Comparison of ENCODE assay signal across 8 cellular contexts in genomic region chr13:91133941-91134772, GRCh38.
DNase-seq lines count a peak whose midpoint lies in the region; ATAC-seq lines count a peak whose summit lies in the region.

No MANE protein-coding gene starts in this region.

- ATAC-seq in GM19468 (IDR thresholded peaks at IDR 0.05; ENCODE audit: extremely low read depth, unreplicated experiment) (peak; percentile 29), HG03469 (IDR thresholded peaks at IDR 0.05; ENCODE audit: unreplicated experiment) (peak; percentile 79), left ventricle myocardium superior (peak; percentile 79), sciatic nerve (peak; percentile 84)

- DNase-seq in ELR (ENCODE audit: low read depth) (peak; percentile 72), NCI-H82 (lab: John Stamatoyannopoulos, UW) (peak; percentile 82), amniotic epithelial cell (ENCODE audit: low read depth) (peak; percentile 65), left ventricle myocardium superior (no peak), sciatic nerve (ENCODE audit: low spot score) (peak; percentile 63), mesenteric fat pad (ENCODE audit: low spot score) (no peak)

- intact Hi-C loops in left ventricle myocardium superior (cut with micrococcal nuclease) (no loop called here), sciatic nerve (cut with DNase I) (no loop called here)

Comparison
In these comparisons a context has a peak if more than half of its experiments do, and no peak if none do; other contexts are left out.
1. DNase-seq: peak in ELR (single experiment), NCI-H82 (single experiment), amniotic epithelial cell (single experiment) and sciatic nerve (single experiment); none in left ventricle myocardium superior (single experiment) and mesenteric fat pad (single experiment).
2. ATAC-seq: peak in every context shown above with its lines; median percentile 84 in sciatic nerve; 79 in HG03469; 79 in left ventricle myocardium superior; 29 in GM19468.